In the genomic region with DNA sequence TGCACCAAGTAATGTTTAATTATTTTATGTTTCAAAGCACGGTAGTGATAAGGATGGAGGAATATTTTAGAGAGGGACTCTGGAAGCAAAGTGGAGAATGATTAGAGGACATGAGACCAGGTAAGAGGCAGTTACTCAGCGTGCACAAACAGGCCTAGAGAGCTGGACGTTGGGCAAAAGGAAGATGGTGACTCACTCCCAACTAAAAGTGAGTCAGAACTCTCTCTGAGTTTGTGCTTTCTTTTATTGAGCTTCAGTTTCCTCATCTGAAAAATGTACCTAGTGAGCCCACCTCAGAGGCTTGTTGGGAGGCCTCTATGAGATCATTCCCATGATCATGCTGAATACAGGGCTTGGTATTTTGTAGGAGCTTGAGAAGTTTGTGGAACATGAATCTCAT, we compare ENCODE assay signal across 25 cellular contexts. TPM values are rescaled to one million over a fixed set of nuclear protein-coding genes. Genes with fewer than 3 reads are reported as not detected.
A peak's percentile ranks its signal among the peaks of the same experiment; 100 is the strongest.
DNase-seq lines count a peak whose midpoint lies in the region; ATAC-seq lines count a peak whose summit lies in the region.
"Had no signal": no experiment of that assay in that cellular context is flagged by ENCODE, and none has a peak within 500 bp of the region (broad histone marks: within the 10 kb centered on the region; RNA-seq: fewer than 3 reads in every experiment).

No MANE protein-coding gene starts in this region.

- no peak overlapping the region for H3K27ac Mint-ChIP-seq in activated T-cell treated with anti-CD3 and anti-CD28 coated beads, Interleukin-2, amount 50 U/mL, for 72 hours
- H3K27ac Mint-ChIP-seq: CD14-positive monocyte had no signal

- peaks cover 0 to 2% of the 10 kb centered on the region in 2 donors for H3K36me3 Mint-ChIP-seq in activated T-cell treated with anti-CD3 and anti-CD28 coated beads, Interleukin-2, amount 50 U/mL, for 72 hours (ENCODE audit: insufficient read depth in 2 of 2)
- H3K36me3 Mint-ChIP-seq: CD14-positive monocyte, memory B cell had no signal

- H3K4me3 Mint-ChIP-seq in activated T-cell treated with anti-CD3 and anti-CD28 coated beads, Interleukin-2, amount 50 U/mL, for 72 hours: no peak overlapping the region
- H3K4me3 Mint-ChIP-seq: memory B cell had no signal

- peaks cover 10% of the 10 kb centered on the region for H3K4me1 Mint-ChIP-seq in activated T-cell treated with anti-CD3 and anti-CD28 coated beads, Interleukin-2, amount 50 U/mL, for 72 hours (ENCODE audit: low read depth)

- no peak for ATAC-seq in activated T-cell treated with anti-CD3 and anti-CD28 coated beads, Interleukin-2, amount 50 U/mL, for 72 hours (replicated peaks in 1 of 2)
- ATAC-seq: activated T-cell treated with anti-CD3 and anti-CD28 coated beads, Interleukin-2, amount 50 U/mL, for 4 hours; body of pancreas; heart right ventricle; left cardiac atrium; sciatic nerve had no signal

- H3K27me3 Mint-ChIP-seq in activated T-cell treated with anti-CD3 and anti-CD28 coated beads, Interleukin-2, amount 50 U/mL, for 72 hours (ENCODE audit: low read depth): no peaks in the 10 kb centered on the region
- H3K27me3 Mint-ChIP-seq: memory B cell had no signal

- peak; percentile 8 for DNase-seq in EL
- peak; percentile 3 for DNase-seq in LHCN-M2 (ENCODE audit: low read depth)
- DNase-seq in amniotic epithelial cell (ENCODE audit: low read depth): peak; percentile 0
- peak; percentile 7 for DNase-seq in iris pigment epithelial cell (ENCODE audit: low read depth)
- no peak for DNase-seq in LoVo (ENCODE audit: low spot score)
- DNase-seq in NCI-H524 (lab: John Stamatoyannopoulos, UW): no peak
- DNase-seq in activated T-cell treated with anti-CD3 and anti-CD28 coated beads, Interleukin-2, amount 50 U/mL, for 72 hours: no peak
- DNase-seq in SIG-M5 treated with dmso at 0.1 percent for 504 hours (lab: John Stamatoyannopoulos, UW; ENCODE audit: unreplicated experiment): no peak
- DNase-seq: activated CD4-positive, alpha-beta T cell treated with anti-CD3 and anti-CD28 coated beads for 48 hours; activated naive CD4-positive, alpha-beta T cell; activated T-cell treated with anti-CD3 and anti-CD28 coated beads, Interleukin-2, amount 50 U/mL, for 4 hours; body of pancreas; DND-41; heart right ventricle; Karpas-422; left cardiac atrium; NCI-H2029; NCI-H2227 treated with DMSO at 0.1 percent for 48 hours; posterior cingulate gyrus; RPMI8226; stimulated activated CD4-positive, alpha-beta T cell treated with anti-CD3 and anti-CD28 coated beads, Interleukin-15, amount 100 ng/mL, for 24 hours; stimulated activated naive CD4-positive, alpha-beta T cell treated with Interleukin-2 at 50 U/mL for 16 hours had no signal

- H3K9me3 Mint-ChIP-seq in activated T-cell treated with anti-CD3 and anti-CD28 coated beads, Interleukin-2, amount 50 U/mL, for 72 hours: no peaks in the 10 kb centered on the region
- H3K9me3 Mint-ChIP-seq: activated T-cell treated with anti-CD3 and anti-CD28 coated beads, Interleukin-2, amount 50 U/mL, for 4 hours; memory B cell had no signal

RNA-seq across cellular contexts. Expression of a gene that starts 1.6 kb away (rescaled TPM):
- 7.7 and 10.2 TPM in 2 replicates for total RNA-seq in LHCN-M2 (2014; rRNA removed)
- polyA plus RNA-seq in LHCN-M2 (2012): 7.6 TPM
- 10 to 100 TPM; 14.5 to 15.9 TPM for total RNA-seq in activated T-cell treated with anti-CD3 and anti-CD28 coated beads, Interleukin-2, amount 50 U/mL, for 72 hours

RNA-seq across cellular contexts. Expression of a gene that starts 56.8 kb away (rescaled TPM):
- under 0.01 TPM in 1 of 2 replicates, not detected in the other for total RNA-seq in LHCN-M2 (2014; rRNA removed)
- 0.01 TPM for polyA plus RNA-seq in LHCN-M2 (2012)
- 1 to 10 TPM; 1.6 to 2.0 TPM for total RNA-seq in activated T-cell treated with anti-CD3 and anti-CD28 coated beads, Interleukin-2, amount 50 U/mL, for 72 hours
- polyA plus RNA-seq: CD14-positive monocyte had no signal

Comparison
In these comparisons a context has a peak if more than half of its experiments do, and no peak if none do; other contexts are left out.
1. DNase-seq: peak in EL (single experiment), LHCN-M2 (single experiment), amniotic epithelial cell (single experiment) and iris pigment epithelial cell (single experiment); none in LoVo (single experiment), NCI-H524 (0 of 2), activated T-cell treated with anti-CD3 and anti-CD28 coated beads, Interleukin-2, amount 50 U/mL, for 72 hours (0 of 2) and SIG-M5 treated with dmso at 0.1 percent for 504 hours (single experiment).